Comparison of ENCODE assay signal across 23 cellular contexts in the genomic region with DNA sequence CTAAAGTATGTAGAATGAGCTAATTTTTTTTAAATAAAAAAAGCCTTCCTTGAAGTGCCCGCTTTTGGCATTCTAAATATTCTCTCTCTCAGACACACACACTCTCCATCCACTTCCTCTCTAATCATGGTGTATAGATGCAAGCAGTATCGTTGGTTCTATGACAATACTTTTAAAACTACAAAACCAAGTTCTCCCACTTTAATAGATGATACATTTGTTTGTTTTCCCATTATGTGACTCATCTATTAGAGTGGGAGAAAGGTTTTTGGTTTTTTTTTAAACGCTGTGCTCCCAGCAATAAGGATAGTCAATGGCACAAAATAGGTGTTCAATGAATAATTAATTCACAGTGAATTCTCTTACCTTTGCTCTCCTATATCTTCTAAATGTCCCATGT. TPM values are rescaled to one million over a fixed set of nuclear protein-coding genes. Genes with fewer than 3 reads are reported as not detected.
"Had no signal": no experiment of that assay in that cellular context is flagged by ENCODE, and none has a peak within 500 bp of the region (broad histone marks: within the 10 kb centered on the region; RNA-seq: fewer than 3 reads in every experiment).

No MANE protein-coding gene starts in this region.

- DNase-seq: activated CD4-positive, alpha-beta T cell treated with anti-CD3 and anti-CD28 coated beads for 1 hour; activated CD4-positive, alpha-beta T cell treated with anti-CD3 and anti-CD28 coated beads, Interleukin-2, amount 50 U/mL, for 1 hour; activated CD8-positive, alpha-beta T cell treated with anti-CD3 and anti-CD28 coated beads, Interleukin-2, amount 10 ng/mL, durations not matched to agents 7 days and 5 days; activated gamma-delta T cell treated with Interleukin-2 at 50 U/mL for 16 hours; activated T-cell treated with anti-CD3 and anti-CD28 coated beads, Interleukin-2, amount 50 U/mL, for 1 hour; aorta; brain microvascular endothelial cell; central memory CD4-positive, alpha-beta T cell; heart left ventricle; left cardiac atrium; ovary; stimulated activated CD4-positive, alpha-beta T cell treated with anti-CD3 and anti-CD28 coated beads, Interleukin-4, amount 100 ng/mL, for 4 hours; stimulated activated naive CD8-positive, alpha-beta T cell treated with anti-CD3 and anti-CD28 coated beads, Interleukin-15, Interleukin-2, amounts not matched to agents 100 U/mL and 50 U/mL, for 24 hours; upper lobe of right lung; WERI-Rb-1 had no signal

- H3K36me3 ChIP-seq: brain microvascular endothelial cell, heart left ventricle, ovary, prostate gland, right atrium auricular region, upper lobe of right lung, WERI-Rb-1 had no signal

- H3K27me3 Mint-ChIP-seq: natural killer cell treated with Interleukin-12 subunit alpha and Interleukin-12 subunit beta and Interleukin-15 and Interleukin-18, amount 100 ng/mL, for 72 hours had no signal

- H3K27ac Mint-ChIP-seq: activated CD8-positive, alpha-beta T cell treated with anti-CD3 and anti-CD28 coated beads, Interleukin-2, amount 10 ng/mL, durations not matched to agents 7 days and 5 days; activated naive CD4-positive, alpha-beta T cell treated with anti-CD3 and anti-CD28 coated beads, Interleukin-2, amount 50 U/mL, for 72 hours; memory B cell; natural killer cell treated with Interleukin-12 subunit alpha and Interleukin-12 subunit beta and Interleukin-15 and Interleukin-18, amount 100 ng/mL, for 72 hours had no signal

- H3K4me3 ChIP-seq: heart left ventricle, ovary, prostate gland, right atrium auricular region, upper lobe of right lung had no signal

- H3K36me3 Mint-ChIP-seq: activated naive CD4-positive, alpha-beta T cell treated with anti-CD3 and anti-CD28 coated beads, Interleukin-2, amount 50 U/mL, for 72 hours; memory B cell; natural killer cell treated with Interleukin-12 subunit alpha and Interleukin-12 subunit beta and Interleukin-15 and Interleukin-18, amount 100 ng/mL, for 72 hours had no signal

- H3K9me3 ChIP-seq: ovary, prostate gland, right atrium auricular region had no signal

- H3K4me1 Mint-ChIP-seq: memory B cell had no signal

- H3K27ac ChIP-seq: brain microvascular endothelial cell, epithelial cell of prostate, heart left ventricle, ovary, prostate gland, right atrium auricular region, upper lobe of right lung, WERI-Rb-1 had no signal

- H3K4me3 Mint-ChIP-seq: activated CD8-positive, alpha-beta T cell treated with anti-CD3 and anti-CD28 coated beads, Interleukin-2, amount 10 ng/mL, durations not matched to agents 7 days and 5 days; memory B cell; natural killer cell treated with Interleukin-12 subunit alpha and Interleukin-12 subunit beta and Interleukin-15 and Interleukin-18, amount 100 ng/mL, for 72 hours had no signal

- H3K9me3 Mint-ChIP-seq: activated naive CD4-positive, alpha-beta T cell treated with anti-CD3 and anti-CD28 coated beads, Interleukin-2, amount 50 U/mL, for 72 hours; natural killer cell treated with Interleukin-12 subunit alpha and Interleukin-12 subunit beta and Interleukin-15 and Interleukin-18, amount 100 ng/mL, for 72 hours had no signal

- H3K4me1 ChIP-seq: prostate gland, upper lobe of right lung had no signal

- FAIRE-seq: islet of Langerhans, TTC549 had no signal

- ATAC-seq: activated CD8-positive, alpha-beta T cell treated with anti-CD3 and anti-CD28 coated beads, Interleukin-2, amount 10 ng/mL, durations not matched to agents 7 days and 5 days; activated naive CD4-positive, alpha-beta T cell treated with anti-CD3 and anti-CD28 coated beads, Interleukin-2, amount 50 U/mL, for 72 hours; heart left ventricle; left cardiac atrium; natural killer cell treated with Interleukin-12 subunit alpha and Interleukin-12 subunit beta and Interleukin-15 and Interleukin-18, amount 100 ng/mL, for 72 hours; stimulated activated naive CD8-positive, alpha-beta T cell treated with anti-CD3 and anti-CD28 coated beads, Interleukin-15, Interleukin-2, amounts not matched to agents 100 U/mL and 50 U/mL, for 24 hours; upper lobe of right lung had no signal

- H3K27me3 ChIP-seq: brain microvascular endothelial cell, heart left ventricle, ovary, right atrium auricular region, upper lobe of right lung had no signal

RNA-seq across cellular contexts. Expression of gene FZD4, which starts 44.6 kb away (rescaled TPM):
- total RNA-seq: activated CD8-positive, alpha-beta T cell treated with anti-CD3 and anti-CD28 coated beads, Interleukin-2, amount 10 ng/mL, durations not matched to agents 7 days and 5 days had no signal
